ENCODE assay signal across 8 cellular contexts in genomic region chr2:26345284-26345553, GRCh38. TPM values are rescaled to one million over a fixed set of nuclear protein-coding genes. Genes with fewer than 3 reads are reported as not detected.
DNase-seq lines count a peak whose midpoint lies in the region; ATAC-seq and TF ChIP-seq lines count a peak whose summit lies in the region.

No MANE protein-coding gene starts in this region.

- H3K4me3 ChIP-seq in heart right ventricle (peak overlapping the region; percentile 68 to 97 (median 79)), lower lobe of right lung (peak overlapping the region; percentile 96), urinary bladder (ENCODE audit: low read depth, low read length) (peak overlapping the region; percentile 56)

- no peaks in the 10 kb centered on the region for H3K27me3 ChIP-seq in heart right ventricle
- H3K27me3 ChIP-seq in lower lobe of right lung (ENCODE audit: low read depth) = no peaks in the 10 kb centered on the region

- H3K27ac ChIP-seq in heart right ventricle = peak overlapping the region; percentile 42 to 97 (median 88)
- peak overlapping the region; percentile 91 for H3K27ac ChIP-seq in angular gyrus (ENCODE audit: low read depth, low read length)
- H3K27ac ChIP-seq in lower lobe of right lung = peak overlapping the region; percentile 88
- H3K27ac ChIP-seq in urinary bladder (ENCODE audit: low read depth) = peak overlapping the region; percentile 84

- H3K36me3 ChIP-seq in heart right ventricle = no peaks in the 10 kb centered on the region
- no peaks in the 10 kb centered on the region for H3K36me3 ChIP-seq in lower lobe of right lung
- H3K36me3 ChIP-seq in urinary bladder (ENCODE audit: insufficient read depth) = no peaks in the 10 kb centered on the region

- no peaks in the 10 kb centered on the region for H3K9me3 ChIP-seq in heart right ventricle
- no peaks in the 10 kb centered on the region for H3K9me3 ChIP-seq in lower lobe of right lung

- TF ChIP-seq CTCF in heart right ventricle (IDR thresholded peaks at IDR 0.05) (no peak), lower lobe of right lung (IDR thresholded peaks at IDR 0.05) (no peak)

- no peak for DNase-seq in heart right ventricle
- DNase-seq in cardiac septum (ENCODE audit: low spot score) = no peak
- no peak for DNase-seq in lower lobe of right lung
- DNase-seq in OCI-M1 (lab: John Stamatoyannopoulos, UW) = no peak
- no peak for DNase-seq in H4 (ENCODE audit: low spot score)

- ATAC-seq in heart right ventricle = no peak
- ATAC-seq in lower lobe of right lung = no peak
- no peak for ATAC-seq in HG03039 (IDR thresholded peaks at IDR 0.05; ENCODE audit: unreplicated experiment)

- 0% methylated on average over 9 of the region's 9 CpGs for WGBS in heart right ventricle, 2 donors
- WGBS in urinary bladder = under 1% methylated on average over 9 of the region's 9 CpGs

- intact Hi-C loops in heart right ventricle (cut with DNase I) (no loop called here), cardiac septum (cut with DNase I) (loop anchor here (2.0 to 10.0 kb wide), 2 partner anchors 100 to 230 kb away; partner anchors contain the start of genes HADHA and HADHB), lower lobe of right lung (cut with DNase I) (no loop called here)

- peaks cover 3 to 32% (median 30%) of the 10 kb centered on the region in 9 donors for H3K4me1 ChIP-seq in heart right ventricle
- H3K4me1 ChIP-seq in lower lobe of right lung = peaks cover 33% of the 10 kb centered on the region
- no peaks in the 10 kb centered on the region for H3K4me1 ChIP-seq in urinary bladder (ENCODE audit: insufficient read depth)

RNA-seq across cellular contexts. Expression of gene SELENOI, which starts 0.7 kb away (rescaled TPM):
- total RNA-seq in heart right ventricle = 10 to 100 TPM in 7 of 10 donors, 1 to 10 TPM in 3; 9.1 to 15.8 (median 12.4) TPM
- polyA plus RNA-seq in heart right ventricle = 1 to 10 TPM; 2.4 to 4.0 TPM
- total RNA-seq in cardiac septum = 14.5 TPM
- 13.4 TPM for total RNA-seq in lower lobe of right lung
- total RNA-seq in urinary bladder = 27.7 TPM
- 3.7 TPM for polyA plus RNA-seq in urinary bladder
- 10.9 and 18.8 TPM in 2 replicates for total RNA-seq in H4 (2014; rRNA removed; shearing (Covaris generic))

RNA-seq across cellular contexts. Expression of gene ADGRF3, which starts 1.4 kb away (rescaled TPM):
- total RNA-seq in heart right ventricle (under 1 TPM in 1 of 10 donors, not detected in 9; 0.72 TPM), cardiac septum (0.51 TPM), lower lobe of right lung (0.35 TPM), urinary bladder (0.37 TPM)
- polyA plus RNA-seq in heart right ventricle (under 1 TPM in 1 of 2 donors, not detected in 1; 0.03 TPM), urinary bladder (0.08 TPM)
- 0.02 TPM in 1 of 2 replicates, not detected in the other for total RNA-seq in H4 (2014; rRNA removed; shearing (Covaris generic))

RNA-seq across cellular contexts. Expression of gene DRC1, which starts 56.5 kb away (rescaled TPM):
- total RNA-seq in heart right ventricle = under 1 TPM in 3 of 10 donors, not detected in 7; 0.17 to 0.37 (median 0.23) TPM
- polyA plus RNA-seq in heart right ventricle = under 1 TPM in 1 of 2 donors, not detected in 1; 0.06 TPM
- 0.13 TPM for total RNA-seq in cardiac septum
- 6.8 TPM for total RNA-seq in lower lobe of right lung
- total RNA-seq in urinary bladder = 1.0 TPM
- not detected for polyA plus RNA-seq in urinary bladder
- not detected in 2 replicates for total RNA-seq in H4 (2014; rRNA removed; shearing (Covaris generic))
